In genomic region chr5:139732019-139732418, GRCh38 we compare ENCODE assay signal across 25 cellular contexts.
"Had no signal": no experiment of that assay in that cellular context is flagged by ENCODE, and none has a peak within 500 bp of the region (broad histone marks: within the 10 kb centered on the region; RNA-seq: fewer than 3 reads in every experiment).

No MANE protein-coding gene starts in this region.

- ATAC-seq: left colon; left lung; lower lobe of right lung; sciatic nerve; stimulated activated memory B cell treated with anti-CD40 and anti-IgM and Interleukin-4, amounts not matched to agents 10 μg/mL and 1 μg/mL and 100 μg/mL, for 72 hours had no signal

- DNase-seq: head of caudate nucleus; hippocampal formation; kidney; left colon; left lung; lower lobe of right lung; mammary epithelial cell; mesenchymal stem cell; naive B cell; natural killer cell; nephron progenitor cell; ovary; small intestine; spleen; stimulated activated CD4-positive, alpha-beta T cell treated with anti-CD3 and anti-CD28 coated beads, Interleukin-4, amount 100 ng/mL, for 24 hours; stimulated activated CD8-positive, alpha-beta memory T cell treated with anti-CD3 and anti-CD28 coated beads, Interleukin-4, amount 100 ng/mL, for 48 hours; stimulated activated naive CD4-positive, alpha-beta T cell treated with Interleukin-2 at 50 U/mL for 16 hours; stomach; uterus had no signal

- H3K9me3 ChIP-seq: left lung, lower lobe of right lung, ovary, right atrium auricular region, spleen, stomach, suprapubic skin, thoracic aorta, tibial nerve, uterus had no signal

- H3K4me3 ChIP-seq: left lung, lower lobe of right lung, ovary, right atrium auricular region, spleen, stomach, suprapubic skin, thoracic aorta, tibial nerve, uterus had no signal

- H3K36me3 ChIP-seq: left lung, lower lobe of right lung, ovary, right atrium auricular region, spleen, stomach, suprapubic skin, thoracic aorta, tibial nerve, uterus had no signal

- H3K4me1 ChIP-seq: left lung, lower lobe of right lung, right atrium auricular region, suprapubic skin, uterus had no signal

- H3K27ac ChIP-seq: left lung, lower lobe of right lung, ovary, right atrium auricular region, spleen, stomach, suprapubic skin, thoracic aorta, uterus had no signal

- H3K27me3 ChIP-seq: left lung, ovary, right atrium auricular region, spleen, stomach, suprapubic skin, tibial nerve, uterus had no signal

- FAIRE-seq: kidney, small intestine had no signal
